Comparison of ENCODE assay signal across 8 cellular contexts in genomic region chr12:38906482-38907170, GRCh38. TPM values are rescaled to one million over a fixed set of nuclear protein-coding genes. Genes with fewer than 3 reads are reported as not detected.
A peak's percentile ranks its signal among the peaks of the same experiment; 100 is the strongest.
DNase-seq lines count a peak whose midpoint lies in the region; ATAC-seq, FAIRE-seq and TF ChIP-seq lines count a peak whose summit lies in the region.

No MANE protein-coding gene starts in this region.

- H4K20me1 ChIP-seq in astrocyte (ENCODE audit: insufficient read depth, low read length), result no peaks in the 10 kb centered on the region
- H4K20me1 ChIP-seq in hepatocyte (ENCODE audit: insufficient read depth, poor library complexity, severe bottlenecking), result no peaks in the 10 kb centered on the region

- no peaks in the 10 kb centered on the region for H3K9me3 Mint-ChIP-seq in T-helper 1 cell treated with Interleukin-12 subunit alpha and Interleukin-12 subunit beta and Interleukin-4 antibody, amounts not matched to agents 30 μg/mL and 1 μg/mL, for 36 hours
- H3K9me3 Mint-ChIP-seq in astrocyte (ENCODE audit: unreplicated experiment), result no peaks in the 10 kb centered on the region

- no peaks in the 10 kb centered on the region for H3K27me3 ChIP-seq in astrocyte (ENCODE audit: insufficient read depth, low read length)
- no peaks in the 10 kb centered on the region for H3K27me3 ChIP-seq in hepatocyte
- H3K27me3 ChIP-seq in rectal smooth muscle tissue (ENCODE audit: control insufficient read depth, insufficient read depth, low read length), result no peaks in the 10 kb centered on the region

- FAIRE-seq in astrocyte (lab: Jason Lieb, UNC), result no peak

- H3K4me3 Mint-ChIP-seq in T-helper 1 cell treated with Interleukin-12 subunit alpha and Interleukin-12 subunit beta and Interleukin-4 antibody, amounts not matched to agents 30 μg/mL and 1 μg/mL, for 36 hours, result peak overlapping the region; percentile 92
- peak overlapping the region; percentile 94 for H3K4me3 Mint-ChIP-seq in astrocyte (ENCODE audit: unreplicated experiment)

- peaks cover 29% of the 10 kb centered on the region for H3K4me1 Mint-ChIP-seq in T-helper 1 cell treated with Interleukin-12 subunit alpha and Interleukin-12 subunit beta and Interleukin-4 antibody, amounts not matched to agents 30 μg/mL and 1 μg/mL, for 36 hours (ENCODE audit: low read depth)
- H3K4me1 Mint-ChIP-seq in astrocyte (ENCODE audit: low read depth, unreplicated experiment), result peaks cover 6% of the 10 kb centered on the region

- H3K4me1 ChIP-seq in astrocyte (ENCODE audit: insufficient read depth, low read length) (no peaks in the 10 kb centered on the region), hepatocyte (ENCODE audit: insufficient read depth) (peaks cover 4% of the 10 kb centered on the region), rectal smooth muscle tissue (ENCODE audit: control insufficient read depth, insufficient read depth, low read length) (peaks cover 6% of the 10 kb centered on the region)

- peaks cover 2% of the 10 kb centered on the region for H3K36me3 Mint-ChIP-seq in T-helper 1 cell treated with Interleukin-12 subunit alpha and Interleukin-12 subunit beta and Interleukin-4 antibody, amounts not matched to agents 30 μg/mL and 1 μg/mL, for 36 hours (ENCODE audit: low read depth)
- H3K36me3 Mint-ChIP-seq in astrocyte (ENCODE audit: low read depth, unreplicated experiment), result no peaks in the 10 kb centered on the region

- H3K4me2 ChIP-seq in astrocyte (ENCODE audit: low read length), result peak overlapping the region; percentile 97
- peak overlapping the region; percentile 95 for H3K4me2 ChIP-seq in hepatocyte

- H3K79me2 ChIP-seq in astrocyte (ENCODE audit: insufficient read depth, low read length) (no peaks in the 10 kb centered on the region), hepatocyte (peaks cover 23% of the 10 kb centered on the region)

- DNase-seq in GM04504 (ENCODE audit: low read depth) (peak; percentile 69), astrocyte (ENCODE audit: low read depth) (peak; percentile 80), hepatocyte (ENCODE audit: low spot score) (peak; percentile 94), amniotic stem cell (lab: John Stamatoyannopoulos, UW) (no peak)
- peak; percentile 57 for DNase-seq in Jurkat, Clone E6-1 (ENCODE audit: low read depth, low spot score)

- H3K27ac ChIP-seq in astrocyte (ENCODE audit: low read depth, low read length) (no peak overlapping the region), hepatocyte (peak overlapping the region; percentile 77), rectal smooth muscle tissue (ENCODE audit: low read depth, low read length) (peak overlapping the region; percentile 87)

- H3K9ac ChIP-seq in astrocyte (ENCODE audit: low read length) (peak overlapping the region; percentile 80), rectal smooth muscle tissue (ENCODE audit: low read length) (peak overlapping the region; percentile 91)

- TF ChIP-seq CTCF in astrocyte (IDR thresholded peaks at IDR 0.05; ENCODE audit: insufficient read depth, low read depth, low read length), result peak; percentile 66
- TF ChIP-seq CTCF in hepatocyte (IDR thresholded peaks at IDR 0.05; ENCODE audit: poor library complexity), result peak; percentile 96

- peaks cover 25% of the 10 kb centered on the region for H3K27me3 Mint-ChIP-seq in T-helper 1 cell treated with Interleukin-12 subunit alpha and Interleukin-12 subunit beta and Interleukin-4 antibody, amounts not matched to agents 30 μg/mL and 1 μg/mL, for 36 hours (ENCODE audit: low read depth)
- no peaks in the 10 kb centered on the region for H3K27me3 Mint-ChIP-seq in astrocyte (ENCODE audit: low read depth, unreplicated experiment)

- H3K9me3 ChIP-seq in astrocyte (ENCODE audit: insufficient read depth, low read depth, low read length) (no peaks in the 10 kb centered on the region), hepatocyte (ENCODE audit: low read depth) (no peaks in the 10 kb centered on the region)

- H3K4me3 ChIP-seq in Jurkat, Clone E6-1 (ENCODE audit: low read length), result peak overlapping the region; percentile 45
- peak overlapping the region; percentile 73 for H3K4me3 ChIP-seq in astrocyte (ENCODE audit: insufficient read depth, low read depth, low read length)
- peak overlapping the region; percentile 85 for H3K4me3 ChIP-seq in hepatocyte
- peak overlapping the region; percentile 95 for H3K4me3 ChIP-seq in rectal smooth muscle tissue (ENCODE audit: low read length)

- no peaks in the 10 kb centered on the region for H3K9me2 ChIP-seq in hepatocyte (replicated peaks; ENCODE audit: insufficient read depth)

- peak; percentile 65 for ATAC-seq in GM21737 (IDR thresholded peaks at IDR 0.05; ENCODE audit: unreplicated experiment)

- H3K36me3 ChIP-seq in astrocyte (ENCODE audit: insufficient read depth, low read length) (no peaks in the 10 kb centered on the region), hepatocyte (replicated peaks; ENCODE audit: insufficient read depth, low read depth) (no peaks in the 10 kb centered on the region), rectal smooth muscle tissue (ENCODE audit: control insufficient read depth, insufficient read depth, low read length) (no peaks in the 10 kb centered on the region)

- peak overlapping the region; percentile 64 for H3K27ac Mint-ChIP-seq in T-helper 1 cell treated with Interleukin-12 subunit alpha and Interleukin-12 subunit beta and Interleukin-4 antibody, amounts not matched to agents 30 μg/mL and 1 μg/mL, for 36 hours
- H3K27ac Mint-ChIP-seq in astrocyte (ENCODE audit: unreplicated experiment), result peak overlapping the region; percentile 87

- 1% methylated on average over 36 of the region's 36 CpGs for WGBS in hepatocyte (ENCODE audit: low lambda C conversion rate, missing lambda C conversion rate)

- H2AFZ ChIP-seq in astrocyte (ENCODE audit: low read depth, low read length) (peak overlapping the region; percentile 95), hepatocyte (peak overlapping the region; percentile 95)

RNA-seq across cellular contexts. Expression of gene CPNE8, which starts 1.2 kb away (rescaled TPM):
- polyA plus RNA-seq in Jurkat, Clone E6-1 (2012; ENCODE audit: insufficient read depth, insufficient read length), result not detected
- total RNA-seq in astrocyte (9.1 and 9.4 TPM in 2 replicates), hepatocyte (11.4 and 14.5 TPM in 2 replicates)
- polyA plus RNA-seq in hepatocyte, result 5.9 TPM in 2 replicates

Comparison
In these comparisons a context has a peak if more than half of its experiments do, and no peak if none do; other contexts are left out.
1. H3K4me3 ChIP-seq: peak in every context shown above with its lines; median percentile 95 in rectal smooth muscle tissue; 85 in hepatocyte; 73 in astrocyte; 45 in Jurkat, Clone E6-1.